7 cellular contexts compared by ENCODE assay signal in genomic region chr1:248305672-248306071, GRCh38. TPM values are rescaled to one million over a fixed set of nuclear protein-coding genes. Genes with fewer than 3 reads are reported as not detected.
"Had no signal": no experiment of that assay in that cellular context is flagged by ENCODE, and none has a peak within 500 bp of the region (broad histone marks: within the 10 kb centered on the region; RNA-seq: fewer than 3 reads in every experiment).

No MANE protein-coding gene starts in this region.

RNA-seq across cellular contexts. Expression of gene OR2T12, which starts 2.4 kb away (rescaled TPM):
- total RNA-seq: LHCN-M2, MCF 10A, PC-9, Right ventricle myocardium inferior, RPMI7951 had no signal
- polyA plus RNA-seq: SK-N-SH had no signal

RNA-seq across cellular contexts. Expression of gene OR2M7, which starts 18.7 kb away (rescaled TPM):
- total RNA-seq: LHCN-M2, MCF 10A, PC-9, Right ventricle myocardium inferior, RPMI7951, SJCRH30 had no signal
- polyA plus RNA-seq: SK-N-SH had no signal

RNA-seq across cellular contexts. Expression of gene OR2T33, which starts 27.9 kb away (rescaled TPM):
- total RNA-seq: LHCN-M2, MCF 10A, PC-9, Right ventricle myocardium inferior, RPMI7951, SJCRH30 had no signal

RNA-seq across cellular contexts. Expression of gene OR14C36, which starts 42.9 kb away (rescaled TPM):
- total RNA-seq: LHCN-M2, MCF 10A, PC-9, Right ventricle myocardium inferior, RPMI7951, SJCRH30 had no signal
- polyA plus RNA-seq: SK-N-SH had no signal

RNA-seq across cellular contexts. Expression of gene OR2T4, which starts 55.8 kb away (rescaled TPM):
- total RNA-seq: LHCN-M2, MCF 10A, PC-9, Right ventricle myocardium inferior, RPMI7951, SJCRH30 had no signal
- polyA plus RNA-seq: SK-N-SH had no signal
